Comparison of ENCODE assay signal across 21 cellular contexts in genomic region chr20:43995645-43996044, GRCh38.
"Had no signal": no experiment of that assay in that cellular context is flagged by ENCODE, and none has a peak within 500 bp of the region (broad histone marks: within the 10 kb centered on the region; RNA-seq: fewer than 3 reads in every experiment).

No MANE protein-coding gene starts in this region.

- FAIRE-seq: endometrium, frontal cortex, kidney had no signal

- ATAC-seq: effector memory CD8-positive, alpha-beta T cell; foreskin keratinocyte; gastroesophageal sphincter; heart left ventricle; left lung; left ventricle myocardium superior; lower lobe of right lung had no signal

- H2AFZ ChIP-seq: hepatocyte had no signal

- H3K36me3 ChIP-seq: colonic mucosa, esophagus muscularis mucosa, gastroesophageal sphincter, heart left ventricle, left lung, lower lobe of right lung had no signal

- H3K79me2 ChIP-seq: hepatocyte had no signal

- H3K27ac ChIP-seq: esophagus muscularis mucosa, foreskin keratinocyte, gastroesophageal sphincter, heart left ventricle, hepatocyte, left lung, lower lobe of right lung had no signal

- H3K4me3 ChIP-seq: colonic mucosa, esophagus muscularis mucosa, gastroesophageal sphincter, heart left ventricle, hepatocyte, left lung, lower lobe of right lung, mucosa of descending colon had no signal

- H3K27me3 ChIP-seq: colonic mucosa, esophagus muscularis mucosa, gastroesophageal sphincter, hepatocyte, left lung had no signal

- DNase-seq: colonic mucosa; cortex of kidney; effector CD8-positive, alpha-beta T cell; effector memory CD8-positive, alpha-beta T cell; endodermal cell; foreskin keratinocyte; hypothalamus; immature natural killer cell; kidney; kidney glomerular epithelial cell; left lung; left ventricle myocardium superior; lower lobe of right lung; mesenchymal stem cell; mucosa of descending colon had no signal

- H3K4me1 ChIP-seq: colonic mucosa, esophagus muscularis mucosa, foreskin keratinocyte, gastroesophageal sphincter, heart left ventricle, left lung, lower lobe of right lung had no signal

- H3K9me3 ChIP-seq: colonic mucosa, esophagus muscularis mucosa, gastroesophageal sphincter, heart left ventricle, left lung, lower lobe of right lung, mucosa of descending colon had no signal

- H3K4me2 ChIP-seq: hepatocyte had no signal
